In genomic region chr1:231241751-231242150, GRCh38 we compare ENCODE assay signal across 1 cellular context.
TF ChIP-seq lines count a peak whose summit lies in the region.

No MANE protein-coding gene starts in this region.

TF ChIP-seq in HEK293, 187 proteins besides CTCF, POLR2A, EP300 and RAD21 (continued from another document):
- TF ChIP-seq ZNF148 (tag by site-specific recombination; IDR thresholded peaks at IDR 0.05; ENCODE audit: borderline replicate concordance): no peak
- TF ChIP-seq ZNF513 (tag by site-specific recombination; IDR thresholded peaks at IDR 0.05): peak; percentile 49; the same call in 1 of the 2 replicates
- TF ChIP-seq ZNF311 (tag by site-specific recombination; IDR thresholded peaks at IDR 0.05; ENCODE audit: borderline replicate concordance): no peak
- no peak for TF ChIP-seq SCRT1 (tag by site-specific recombination; IDR thresholded peaks at IDR 0.05; ENCODE audit: borderline replicate concordance)
- no peak for TF ChIP-seq ZNF692 (tag by site-specific recombination; IDR thresholded peaks at IDR 0.05)
- no peak for TF ChIP-seq KLF17 (tag by site-specific recombination; IDR thresholded peaks at IDR 0.05)
- TF ChIP-seq FEZF1 (tag by site-specific recombination; IDR thresholded peaks at IDR 0.05): peak; percentile 86
- peak; percentile 37; the same call in 1 of the 2 replicates for TF ChIP-seq ZNF398 (tag by site-specific recombination; IDR thresholded peaks at IDR 0.05)
- no peak for TF ChIP-seq OVOL3 (tag by site-specific recombination; IDR thresholded peaks at IDR 0.05)
- no peak for TF ChIP-seq ZNF76 (tag by site-specific recombination; IDR thresholded peaks at IDR 0.05; ENCODE audit: borderline replicate concordance, low read depth)
- no peak for TF ChIP-seq PATZ1 (tag by site-specific recombination; IDR thresholded peaks at IDR 0.05)
- no peak for TF ChIP-seq BCL11B (tag by site-specific recombination; IDR thresholded peaks at IDR 0.05; ENCODE audit: low read depth)
- peak; percentile 86 for TF ChIP-seq ZNF335 (tag by site-specific recombination; conservative IDR thresholded peaks at IDR 0.05)
- TF ChIP-seq KLF1 (tag by site-specific recombination; IDR thresholded peaks at IDR 0.05): peak; percentile 32
- no peak for TF ChIP-seq ZNF221 (tag by site-specific recombination; IDR thresholded peaks at IDR 0.05; ENCODE audit: borderline replicate concordance)
- TF ChIP-seq ZNF366 (tag by site-specific recombination; conservative IDR thresholded peaks at IDR 0.05): 0 out of 2 replicates have a peak, but pooled peaks have one; percentile 22
- TF ChIP-seq PRDM1 (tag by site-specific recombination; IDR thresholded peaks at IDR 0.05): no peak
- peak; percentile 24; the same call in 1 of the 2 replicates for TF ChIP-seq ZNF561 (tag by site-specific recombination; IDR thresholded peaks at IDR 0.05; ENCODE audit: borderline replicate concordance)
- peak; percentile 92 for TF ChIP-seq PRDM6 (tag by site-specific recombination; IDR thresholded peaks at IDR 0.05)
- no peak for TF ChIP-seq ZNF354C (tag by site-specific recombination; IDR thresholded peaks at IDR 0.05; ENCODE audit: borderline replicate concordance, low read depth)
- TF ChIP-seq ZBTB20 (tag by site-specific recombination; IDR thresholded peaks at IDR 0.05): no peak
- TF ChIP-seq SP2 (tag by site-specific recombination; IDR thresholded peaks at IDR 0.05): no peak
- no peak for TF ChIP-seq KLF10 (tag by site-specific recombination; IDR thresholded peaks at IDR 0.05)
- TF ChIP-seq ZNF792 (tag by site-specific recombination; IDR thresholded peaks at IDR 0.05): 0 out of 2 replicates have a peak, but pooled peaks have one; percentile 13
- no peak for TF ChIP-seq ZNF654 (tag by site-specific recombination; IDR thresholded peaks at IDR 0.05; ENCODE audit: low read depth)
- peak; percentile 81; the same call in 1 of the 2 replicates for TF ChIP-seq ZNF394 (tag by site-specific recombination; IDR thresholded peaks at IDR 0.05; ENCODE audit: borderline replicate concordance)
